2 cellular contexts compared by ENCODE assay signal in the genomic region with DNA sequence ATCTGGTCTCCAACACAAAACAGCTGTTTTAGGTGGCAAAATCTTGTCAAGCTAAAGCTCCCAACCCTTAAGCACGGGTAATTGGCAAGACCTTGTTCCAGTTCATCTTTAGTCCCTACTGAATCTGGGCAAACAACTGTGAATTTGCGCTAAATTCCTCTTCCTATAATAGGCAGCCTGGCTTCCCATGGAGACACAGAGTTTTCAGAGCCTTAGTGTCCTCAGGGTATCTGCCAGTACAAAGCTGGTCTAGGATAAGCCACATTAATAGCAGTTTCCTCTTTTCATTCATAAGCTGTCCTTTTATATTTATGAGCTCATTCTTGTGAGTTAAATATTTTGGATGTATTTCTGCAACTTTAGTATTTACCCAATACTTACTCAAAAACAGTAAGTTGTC.
TF ChIP-seq lines count a peak whose summit lies in the region.

No MANE protein-coding gene starts in this region.

TF ChIP-seq in H1, 55 proteins besides CTCF, POLR2A, EP300 and RAD21:
- no peak for TF ChIP-seq KDM4A (IDR thresholded peaks at IDR 0.05; ENCODE audit: low read depth, low read length, severe bottlenecking)
- TF ChIP-seq BCL11A (IDR thresholded peaks at IDR 0.05; ENCODE audit: low read depth in 2 of 2, low read length in 2 of 2) = no peak
- TF ChIP-seq CHD1 (IDR thresholded peaks at IDR 0.05; ENCODE audit: low read depth, low read length) = no peak
- TF ChIP-seq YY1 (IDR thresholded peaks at IDR 0.05; ENCODE audit: low read depth, low read length) = no peak
- TF ChIP-seq ASH2L (IDR thresholded peaks at IDR 0.05; ENCODE audit: low read length) = no peak
- TF ChIP-seq SIRT6 (IDR thresholded peaks at IDR 0.05; ENCODE audit: low read length) = no peak
- no peak for TF ChIP-seq RFX5 (IDR thresholded peaks at IDR 0.05; ENCODE audit: borderline replicate concordance, low read depth, low read length)
- TF ChIP-seq JUND (IDR thresholded peaks at IDR 0.05; ENCODE audit: low read length) = no peak
- TF ChIP-seq SIN3A (conservative IDR thresholded peaks at IDR 0.05 in 1 of 2, IDR thresholded peaks at IDR 0.05 in 1 of 2; ENCODE audit: low read depth in 1 of 2, low read length in 2 of 2) = no peak
- TF ChIP-seq, protein P1, sequence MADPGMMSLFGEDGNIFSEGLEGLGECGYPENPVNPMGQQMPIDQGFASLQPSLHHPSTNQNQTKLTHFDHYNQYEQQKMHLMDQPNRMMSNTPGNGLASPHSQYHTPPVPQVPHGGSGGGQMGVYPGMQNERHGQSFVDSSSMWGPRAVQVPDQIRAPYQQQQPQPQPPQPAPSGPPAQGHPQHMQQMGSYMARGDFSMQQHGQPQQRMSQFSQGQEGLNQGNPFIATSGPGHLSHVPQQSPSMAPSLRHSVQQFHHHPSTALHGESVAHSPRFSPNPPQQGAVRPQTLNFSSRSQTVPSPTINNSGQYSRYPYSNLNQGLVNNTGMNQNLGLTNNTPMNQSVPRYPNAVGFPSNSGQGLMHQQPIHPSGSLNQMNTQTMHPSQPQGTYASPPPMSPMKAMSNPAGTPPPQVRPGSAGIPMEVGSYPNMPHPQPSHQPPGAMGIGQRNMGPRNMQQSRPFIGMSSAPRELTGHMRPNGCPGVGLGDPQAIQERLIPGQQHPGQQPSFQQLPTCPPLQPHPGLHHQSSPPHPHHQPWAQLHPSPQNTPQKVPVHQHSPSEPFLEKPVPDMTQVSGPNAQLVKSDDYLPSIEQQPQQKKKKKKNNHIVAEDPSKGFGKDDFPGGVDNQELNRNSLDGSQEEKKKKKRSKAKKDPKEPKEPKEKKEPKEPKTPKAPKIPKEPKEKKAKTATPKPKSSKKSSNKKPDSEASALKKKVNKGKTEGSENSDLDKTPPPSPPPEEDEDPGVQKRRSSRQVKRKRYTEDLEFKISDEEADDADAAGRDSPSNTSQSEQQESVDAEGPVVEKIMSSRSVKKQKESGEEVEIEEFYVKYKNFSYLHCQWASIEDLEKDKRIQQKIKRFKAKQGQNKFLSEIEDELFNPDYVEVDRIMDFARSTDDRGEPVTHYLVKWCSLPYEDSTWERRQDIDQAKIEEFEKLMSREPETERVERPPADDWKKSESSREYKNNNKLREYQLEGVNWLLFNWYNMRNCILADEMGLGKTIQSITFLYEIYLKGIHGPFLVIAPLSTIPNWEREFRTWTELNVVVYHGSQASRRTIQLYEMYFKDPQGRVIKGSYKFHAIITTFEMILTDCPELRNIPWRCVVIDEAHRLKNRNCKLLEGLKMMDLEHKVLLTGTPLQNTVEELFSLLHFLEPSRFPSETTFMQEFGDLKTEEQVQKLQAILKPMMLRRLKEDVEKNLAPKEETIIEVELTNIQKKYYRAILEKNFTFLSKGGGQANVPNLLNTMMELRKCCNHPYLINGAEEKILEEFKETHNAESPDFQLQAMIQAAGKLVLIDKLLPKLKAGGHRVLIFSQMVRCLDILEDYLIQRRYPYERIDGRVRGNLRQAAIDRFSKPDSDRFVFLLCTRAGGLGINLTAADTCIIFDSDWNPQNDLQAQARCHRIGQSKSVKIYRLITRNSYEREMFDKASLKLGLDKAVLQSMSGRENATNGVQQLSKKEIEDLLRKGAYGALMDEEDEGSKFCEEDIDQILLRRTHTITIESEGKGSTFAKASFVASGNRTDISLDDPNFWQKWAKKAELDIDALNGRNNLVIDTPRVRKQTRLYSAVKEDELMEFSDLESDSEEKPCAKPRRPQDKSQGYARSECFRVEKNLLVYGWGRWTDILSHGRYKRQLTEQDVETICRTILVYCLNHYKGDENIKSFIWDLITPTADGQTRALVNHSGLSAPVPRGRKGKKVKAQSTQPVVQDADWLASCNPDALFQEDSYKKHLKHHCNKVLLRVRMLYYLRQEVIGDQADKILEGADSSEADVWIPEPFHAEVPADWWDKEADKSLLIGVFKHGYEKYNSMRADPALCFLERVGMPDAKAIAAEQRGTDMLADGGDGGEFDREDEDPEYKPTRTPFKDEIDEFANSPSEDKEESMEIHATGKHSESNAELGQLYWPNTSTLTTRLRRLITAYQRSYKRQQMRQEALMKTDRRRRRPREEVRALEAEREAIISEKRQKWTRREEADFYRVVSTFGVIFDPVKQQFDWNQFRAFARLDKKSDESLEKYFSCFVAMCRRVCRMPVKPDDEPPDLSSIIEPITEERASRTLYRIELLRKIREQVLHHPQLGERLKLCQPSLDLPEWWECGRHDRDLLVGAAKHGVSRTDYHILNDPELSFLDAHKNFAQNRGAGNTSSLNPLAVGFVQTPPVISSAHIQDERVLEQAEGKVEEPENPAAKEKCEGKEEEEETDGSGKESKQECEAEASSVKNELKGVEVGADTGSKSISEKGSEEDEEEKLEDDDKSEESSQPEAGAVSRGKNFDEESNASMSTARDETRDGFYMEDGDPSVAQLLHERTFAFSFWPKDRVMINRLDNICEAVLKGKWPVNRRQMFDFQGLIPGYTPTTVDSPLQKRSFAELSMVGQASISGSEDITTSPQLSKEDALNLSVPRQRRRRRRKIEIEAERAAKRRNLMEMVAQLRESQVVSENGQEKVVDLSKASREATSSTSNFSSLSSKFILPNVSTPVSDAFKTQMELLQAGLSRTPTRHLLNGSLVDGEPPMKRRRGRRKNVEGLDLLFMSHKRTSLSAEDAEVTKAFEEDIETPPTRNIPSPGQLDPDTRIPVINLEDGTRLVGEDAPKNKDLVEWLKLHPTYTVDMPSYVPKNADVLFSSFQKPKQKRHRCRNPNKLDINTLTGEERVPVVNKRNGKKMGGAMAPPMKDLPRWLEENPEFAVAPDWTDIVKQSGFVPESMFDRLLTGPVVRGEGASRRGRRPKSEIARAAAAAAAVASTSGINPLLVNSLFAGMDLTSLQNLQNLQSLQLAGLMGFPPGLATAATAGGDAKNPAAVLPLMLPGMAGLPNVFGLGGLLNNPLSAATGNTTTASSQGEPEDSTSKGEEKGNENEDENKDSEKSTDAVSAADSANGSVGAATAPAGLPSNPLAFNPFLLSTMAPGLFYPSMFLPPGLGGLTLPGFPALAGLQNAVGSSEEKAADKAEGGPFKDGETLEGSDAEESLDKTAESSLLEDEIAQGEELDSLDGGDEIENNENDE (IDR thresholded peaks at IDR 0.05; ENCODE audit: insufficient replicate concordance, low read length) = no peak
- TF ChIP-seq HDAC2 (IDR thresholded peaks at IDR 0.05; ENCODE audit: borderline replicate concordance in 1 of 2, low read depth in 2 of 2, low read length in 2 of 2) = no peak
- no peak for TF ChIP-seq MAFK (IDR thresholded peaks at IDR 0.05; ENCODE audit: low read depth, low read length)
- TF ChIP-seq GTF2F1 (IDR thresholded peaks at IDR 0.05; ENCODE audit: borderline replicate concordance, low read depth, low read length) = no peak
- no peak for TF ChIP-seq TAF1 (IDR thresholded peaks at IDR 0.05; ENCODE audit: low read depth, low read length)
- no peak for TF ChIP-seq SUZ12 (IDR thresholded peaks at IDR 0.05; ENCODE audit: low read length)
- no peak for TF ChIP-seq BACH1 (IDR thresholded peaks at IDR 0.05; ENCODE audit: low read length)
- TF ChIP-seq CHD2 (IDR thresholded peaks at IDR 0.05; ENCODE audit: low read length) = no peak

TF ChIP-seq in WTC11, 78 proteins besides CTCF, POLR2A, EP300 and RAD21:
- TF ChIP-seq SOX15 (CRISPR knock-in tag; IDR thresholded peaks at IDR 0.05) (no peak), GRHL2 (CRISPR knock-in tag; IDR thresholded peaks at IDR 0.05; ENCODE audit: insufficient replicate concordance, severe bottlenecking) (no peak), FOXP1 (CRISPR knock-in tag; IDR thresholded peaks at IDR 0.05; ENCODE audit: borderline replicate concordance) (no peak), TCF7 (CRISPR knock-in tag; IDR thresholded peaks at IDR 0.05; ENCODE audit: low read depth) (no peak), NR3C1 (CRISPR knock-in tag; conservative IDR thresholded peaks at IDR 0.05; ENCODE audit: low read depth) (no peak), FOXJ3 (CRISPR knock-in tag; IDR thresholded peaks at IDR 0.05; ENCODE audit: borderline replicate concordance) (no peak), MYBL2 (CRISPR knock-in tag; IDR thresholded peaks at IDR 0.05) (no peak), CBFB (CRISPR knock-in tag; IDR thresholded peaks at IDR 0.05; ENCODE audit: low read depth) (no peak), ZNF423 (CRISPR knock-in tag; IDR thresholded peaks at IDR 0.05) (no peak)
- TF ChIP-seq, protein P2, sequence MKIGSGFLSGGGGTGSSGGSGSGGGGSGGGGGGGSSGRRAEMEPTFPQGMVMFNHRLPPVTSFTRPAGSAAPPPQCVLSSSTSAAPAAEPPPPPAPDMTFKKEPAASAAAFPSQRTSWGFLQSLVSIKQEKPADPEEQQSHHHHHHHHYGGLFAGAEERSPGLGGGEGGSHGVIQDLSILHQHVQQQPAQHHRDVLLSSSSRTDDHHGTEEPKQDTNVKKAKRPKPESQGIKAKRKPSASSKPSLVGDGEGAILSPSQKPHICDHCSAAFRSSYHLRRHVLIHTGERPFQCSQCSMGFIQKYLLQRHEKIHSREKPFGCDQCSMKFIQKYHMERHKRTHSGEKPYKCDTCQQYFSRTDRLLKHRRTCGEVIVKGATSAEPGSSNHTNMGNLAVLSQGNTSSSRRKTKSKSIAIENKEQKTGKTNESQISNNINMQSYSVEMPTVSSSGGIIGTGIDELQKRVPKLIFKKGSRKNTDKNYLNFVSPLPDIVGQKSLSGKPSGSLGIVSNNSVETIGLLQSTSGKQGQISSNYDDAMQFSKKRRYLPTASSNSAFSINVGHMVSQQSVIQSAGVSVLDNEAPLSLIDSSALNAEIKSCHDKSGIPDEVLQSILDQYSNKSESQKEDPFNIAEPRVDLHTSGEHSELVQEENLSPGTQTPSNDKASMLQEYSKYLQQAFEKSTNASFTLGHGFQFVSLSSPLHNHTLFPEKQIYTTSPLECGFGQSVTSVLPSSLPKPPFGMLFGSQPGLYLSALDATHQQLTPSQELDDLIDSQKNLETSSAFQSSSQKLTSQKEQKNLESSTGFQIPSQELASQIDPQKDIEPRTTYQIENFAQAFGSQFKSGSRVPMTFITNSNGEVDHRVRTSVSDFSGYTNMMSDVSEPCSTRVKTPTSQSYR (CRISPR knock-in tag; IDR thresholded peaks at IDR 0.05) = no peak
- TF ChIP-seq, protein P3, sequence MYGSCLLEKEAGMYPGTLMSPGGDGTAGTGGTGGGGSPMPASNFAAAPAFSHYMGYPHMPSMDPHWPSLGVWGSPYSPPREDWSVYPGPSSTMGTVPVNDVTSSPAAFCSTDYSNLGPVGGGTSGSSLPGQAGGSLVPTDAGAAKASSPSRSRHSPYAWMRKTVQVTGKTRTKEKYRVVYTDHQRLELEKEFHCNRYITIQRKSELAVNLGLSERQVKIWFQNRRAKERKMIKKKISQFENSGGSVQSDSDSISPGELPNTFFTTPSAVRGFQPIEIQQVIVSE (CRISPR knock-in tag; IDR thresholded peaks at IDR 0.05; ENCODE audit: borderline replicate concordance) = no peak
- TF ChIP-seq, protein P4, sequence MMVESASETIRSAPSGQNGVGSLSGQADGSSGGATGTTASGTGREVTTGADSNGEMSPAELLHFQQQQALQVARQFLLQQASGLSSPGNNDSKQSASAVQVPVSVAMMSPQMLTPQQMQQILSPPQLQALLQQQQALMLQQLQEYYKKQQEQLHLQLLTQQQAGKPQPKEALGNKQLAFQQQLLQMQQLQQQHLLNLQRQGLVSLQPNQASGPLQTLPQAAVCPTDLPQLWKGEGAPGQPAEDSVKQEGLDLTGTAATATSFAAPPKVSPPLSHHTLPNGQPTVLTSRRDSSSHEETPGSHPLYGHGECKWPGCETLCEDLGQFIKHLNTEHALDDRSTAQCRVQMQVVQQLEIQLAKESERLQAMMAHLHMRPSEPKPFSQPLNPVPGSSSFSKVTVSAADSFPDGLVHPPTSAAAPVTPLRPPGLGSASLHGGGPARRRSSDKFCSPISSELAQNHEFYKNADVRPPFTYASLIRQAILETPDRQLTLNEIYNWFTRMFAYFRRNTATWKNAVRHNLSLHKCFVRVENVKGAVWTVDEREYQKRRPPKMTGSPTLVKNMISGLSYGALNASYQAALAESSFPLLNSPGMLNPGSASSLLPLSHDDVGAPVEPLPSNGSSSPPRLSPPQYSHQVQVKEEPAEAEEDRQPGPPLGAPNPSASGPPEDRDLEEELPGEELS (CRISPR knock-in tag; IDR thresholded peaks at IDR 0.05) = no peak
- TF ChIP-seq, protein P5, sequence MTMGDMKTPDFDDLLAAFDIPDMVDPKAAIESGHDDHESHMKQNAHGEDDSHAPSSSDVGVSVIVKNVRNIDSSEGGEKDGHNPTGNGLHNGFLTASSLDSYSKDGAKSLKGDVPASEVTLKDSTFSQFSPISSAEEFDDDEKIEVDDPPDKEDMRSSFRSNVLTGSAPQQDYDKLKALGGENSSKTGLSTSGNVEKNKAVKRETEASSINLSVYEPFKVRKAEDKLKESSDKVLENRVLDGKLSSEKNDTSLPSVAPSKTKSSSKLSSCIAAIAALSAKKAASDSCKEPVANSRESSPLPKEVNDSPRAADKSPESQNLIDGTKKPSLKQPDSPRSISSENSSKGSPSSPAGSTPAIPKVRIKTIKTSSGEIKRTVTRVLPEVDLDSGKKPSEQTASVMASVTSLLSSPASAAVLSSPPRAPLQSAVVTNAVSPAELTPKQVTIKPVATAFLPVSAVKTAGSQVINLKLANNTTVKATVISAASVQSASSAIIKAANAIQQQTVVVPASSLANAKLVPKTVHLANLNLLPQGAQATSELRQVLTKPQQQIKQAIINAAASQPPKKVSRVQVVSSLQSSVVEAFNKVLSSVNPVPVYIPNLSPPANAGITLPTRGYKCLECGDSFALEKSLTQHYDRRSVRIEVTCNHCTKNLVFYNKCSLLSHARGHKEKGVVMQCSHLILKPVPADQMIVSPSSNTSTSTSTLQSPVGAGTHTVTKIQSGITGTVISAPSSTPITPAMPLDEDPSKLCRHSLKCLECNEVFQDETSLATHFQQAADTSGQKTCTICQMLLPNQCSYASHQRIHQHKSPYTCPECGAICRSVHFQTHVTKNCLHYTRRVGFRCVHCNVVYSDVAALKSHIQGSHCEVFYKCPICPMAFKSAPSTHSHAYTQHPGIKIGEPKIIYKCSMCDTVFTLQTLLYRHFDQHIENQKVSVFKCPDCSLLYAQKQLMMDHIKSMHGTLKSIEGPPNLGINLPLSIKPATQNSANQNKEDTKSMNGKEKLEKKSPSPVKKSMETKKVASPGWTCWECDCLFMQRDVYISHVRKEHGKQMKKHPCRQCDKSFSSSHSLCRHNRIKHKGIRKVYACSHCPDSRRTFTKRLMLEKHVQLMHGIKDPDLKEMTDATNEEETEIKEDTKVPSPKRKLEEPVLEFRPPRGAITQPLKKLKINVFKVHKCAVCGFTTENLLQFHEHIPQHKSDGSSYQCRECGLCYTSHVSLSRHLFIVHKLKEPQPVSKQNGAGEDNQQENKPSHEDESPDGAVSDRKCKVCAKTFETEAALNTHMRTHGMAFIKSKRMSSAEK (CRISPR knock-in tag; IDR thresholded peaks at IDR 0.05; ENCODE audit: borderline replicate concordance) = no peak
- TF ChIP-seq, protein P6, sequence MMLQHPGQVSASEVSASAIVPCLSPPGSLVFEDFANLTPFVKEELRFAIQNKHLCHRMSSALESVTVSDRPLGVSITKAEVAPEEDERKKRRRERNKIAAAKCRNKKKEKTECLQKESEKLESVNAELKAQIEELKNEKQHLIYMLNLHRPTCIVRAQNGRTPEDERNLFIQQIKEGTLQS (CRISPR knock-in tag; conservative IDR thresholded peaks at IDR 0.05) = no peak
- TF ChIP-seq, protein P7, sequence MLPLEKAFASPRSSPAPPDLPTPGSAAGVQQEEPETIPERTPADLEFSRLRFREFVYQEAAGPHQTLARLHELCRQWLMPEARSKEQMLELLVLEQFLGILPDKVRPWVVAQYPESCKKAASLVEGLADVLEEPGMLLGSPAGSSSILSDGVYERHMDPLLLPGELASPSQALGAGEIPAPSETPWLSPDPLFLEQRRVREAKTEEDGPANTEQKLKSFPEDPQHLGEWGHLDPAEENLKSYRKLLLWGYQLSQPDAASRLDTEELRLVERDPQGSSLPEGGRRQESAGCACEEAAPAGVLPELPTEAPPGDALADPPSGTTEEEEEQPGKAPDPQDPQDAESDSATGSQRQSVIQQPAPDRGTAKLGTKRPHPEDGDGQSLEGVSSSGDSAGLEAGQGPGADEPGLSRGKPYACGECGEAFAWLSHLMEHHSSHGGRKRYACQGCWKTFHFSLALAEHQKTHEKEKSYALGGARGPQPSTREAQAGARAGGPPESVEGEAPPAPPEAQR (CRISPR knock-in tag; IDR thresholded peaks at IDR 0.05) = no peak
